In genomic region chr3:66153961-66154923, GRCh38 we compare ENCODE assay signal across 12 cellular contexts.
DNase-seq lines count a peak whose midpoint lies in the region; ATAC-seq, FAIRE-seq and TF ChIP-seq lines count a peak whose summit lies in the region.
"Had no signal": no experiment of that assay in that cellular context is flagged by ENCODE, and none has a peak within 500 bp of the region (broad histone marks: within the 10 kb centered on the region; RNA-seq: fewer than 3 reads in every experiment).

No MANE protein-coding gene starts in this region.

- FAIRE-seq in islet of Langerhans (lab: Jason Lieb, UNC), result peak; percentile 79

- peak overlapping the region; percentile 92 for H3K4me2 ChIP-seq in skeletal muscle satellite cell (ENCODE audit: low read length)

- no peak for TF ChIP-seq CTCF in brain microvascular endothelial cell (IDR thresholded peaks at IDR 0.05; ENCODE audit: low read depth, low read length, missing control alignments)

- H3K9me3 ChIP-seq in skeletal muscle satellite cell (replicated peaks; ENCODE audit: low read length), result no peaks in the 10 kb centered on the region

- H3K4me3 ChIP-seq in brain microvascular endothelial cell (ENCODE audit: low read depth, low read length), result peak overlapping the region; percentile 35
- peak overlapping the region; percentile 69 for H3K4me3 ChIP-seq in skeletal muscle satellite cell (ENCODE audit: low read length)

- H3K4me1 ChIP-seq in skeletal muscle satellite cell (ENCODE audit: control insufficient read depth, insufficient read depth, low read length), result peaks cover 10% of the 10 kb centered on the region

- H3K27me3 ChIP-seq in brain microvascular endothelial cell (replicated peaks), result peaks cover 3% of the 10 kb centered on the region
- H3K27me3 ChIP-seq in skeletal muscle satellite cell (ENCODE audit: control insufficient read depth, insufficient read depth, low read length), result peaks cover 6% of the 10 kb centered on the region

- H3K36me3 ChIP-seq in brain microvascular endothelial cell (replicated peaks), result no peaks in the 10 kb centered on the region
- no peaks in the 10 kb centered on the region for H3K36me3 ChIP-seq in skeletal muscle satellite cell (ENCODE audit: insufficient read depth, low read length)

- H3K9ac ChIP-seq in skeletal muscle satellite cell (ENCODE audit: low read depth, low read length), result peak overlapping the region; percentile 41

- ATAC-seq in GM19328 (IDR thresholded peaks at IDR 0.05; ENCODE audit: unreplicated experiment) (no peak), GM21423 (IDR thresholded peaks at IDR 0.05; ENCODE audit: unreplicated experiment) (no peak), GM18498 (IDR thresholded peaks at IDR 0.05; ENCODE audit: unreplicated experiment) (no peak)
- ATAC-seq: activated T-cell treated with anti-CD3 and anti-CD28 coated beads, Interleukin-2, amount 50 U/mL, for 72 hours had no signal

- no peak overlapping the region for H3K27ac ChIP-seq in brain microvascular endothelial cell

- in situ Hi-C loops in brain microvascular endothelial cell (cut with HindIII; ENCODE audit: low pct_ligation_motif_present, low sequenced_read_pairs), result no loop called here

- DNase-seq in ELF-1 (ENCODE audit: low read depth, low spot score) (peak; percentile 5), brain microvascular endothelial cell (peak; percentile 48), NCI-H345 (lab: John Stamatoyannopoulos, UW) (no peak)
- DNase-seq: activated T-cell treated with anti-CD3 and anti-CD28 coated beads, Interleukin-2, amount 50 U/mL, for 72 hours; Calu3; NCI-H2107; T-helper 2 cell had no signal
